In the genomic region with DNA sequence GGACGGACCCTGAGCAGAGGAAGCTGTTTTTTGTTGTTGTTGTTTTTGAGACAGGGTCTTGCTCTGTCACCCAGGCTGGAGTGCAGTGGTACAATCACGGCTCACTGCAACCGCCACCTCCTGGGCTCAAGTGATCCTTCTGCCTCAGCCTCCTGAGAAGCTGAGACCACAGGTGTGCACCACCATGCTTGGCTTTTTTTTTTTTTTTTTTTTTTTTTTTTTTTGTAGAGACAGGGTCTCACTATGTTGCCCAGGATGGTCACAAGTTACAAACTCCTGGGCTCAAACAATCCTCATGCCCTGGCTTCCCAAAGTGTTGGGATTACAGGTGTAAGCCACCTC, we compare ENCODE assay signal across 7 cellular contexts. TPM values are rescaled to one million over a fixed set of nuclear protein-coding genes. Genes with fewer than 3 reads are reported as not detected.
DNase-seq lines count a peak whose midpoint lies in the region; TF ChIP-seq lines count a peak whose summit lies in the region.
"Not testable (repeated sequence)": the region's sequence is repeated elsewhere in the genome, so short reads cannot be mapped to it uniquely, and the experiment has no call there.

No MANE protein-coding gene starts in this region.

- peaks cover 29 to 46% of the 10 kb centered on the region in 2 donors for H3K36me3 ChIP-seq in ascending aorta
- H3K36me3 ChIP-seq in esophagus muscularis mucosa = peaks cover 28 to 54% (median 43%) of the 10 kb centered on the region in 4 donors
- peaks cover 50% of the 10 kb centered on the region for H3K36me3 ChIP-seq in right atrium auricular region
- H3K36me3 ChIP-seq in neuronal stem cell (replicated peaks in 1 of 2; ENCODE audit: control insufficient read depth in 2 of 2, insufficient read depth in 2 of 2, low read length in 2 of 2) = peaks cover 13 to 56% of the 10 kb centered on the region in 2 donors
- peaks cover 3 to 51% (median 37%) of the 10 kb centered on the region in 6 donors for H3K36me3 ChIP-seq in spleen
- H3K36me3 ChIP-seq in tibial artery = peaks cover 39 to 54% (median 48%) of the 10 kb centered on the region in 3 donors

- peak overlapping the region; percentile 54 for H2BK5ac ChIP-seq in neuronal stem cell (ENCODE audit: low read length)

- not testable (repeated sequence) for H3K4ac ChIP-seq in neuronal stem cell (ENCODE audit: low read length)

- not testable (repeated sequence) for H2BK120ac ChIP-seq in neuronal stem cell (ENCODE audit: low read depth, low read length)

- intact Hi-C loops in ascending aorta (cut with DNase I); esophagus muscularis mucosa (cut with DNase I); spleen (cut with DNase I; ENCODE audit: low total_unique reads); tibial artery (cut with DNase I; ENCODE audit: low total_unique reads): not testable (repeated sequence)

- not testable (repeated sequence) for H3K79me1 ChIP-seq in neuronal stem cell (ENCODE audit: low read depth, low read length)

- H2AFZ ChIP-seq in neuronal stem cell (ENCODE audit: low read length) = not testable (repeated sequence)

- WGBS in esophagus muscularis mucosa = 57% methylated on average over 1 of the region's 3 CpGs
- no CpG with 5 or more reads among the region's 3 CpGs for WGBS in neuronal stem cell (ENCODE audit: extremely low coverage in 2 of 2, insufficient read length in 2 of 2, insufficient replicate concordance in 1 of 2), 2 donors
- 83 to 90% (median 86%) methylated on average over 3 of the region's 3 CpGs for WGBS in spleen, 5 donors

- not testable (repeated sequence) for H4K8ac ChIP-seq in neuronal stem cell (ENCODE audit: low read depth, low read length)

- TF ChIP-seq POLR2A in esophagus muscularis mucosa (IDR thresholded peaks at IDR 0.05; ENCODE audit: low read depth); spleen (IDR thresholded peaks at IDR 0.05): not testable (repeated sequence)

- H3K4me1 ChIP-seq in ascending aorta (peaks cover 0 to 21% of the 10 kb centered on the region in 2 donors), esophagus muscularis mucosa (peaks cover 54 to 83% (median 80%) of the 10 kb centered on the region in 4 donors), right atrium auricular region (peaks cover 0 to 65% of the 10 kb centered on the region in 2 donors), spleen (peaks cover 0 to 45% (median 26%) of the 10 kb centered on the region in 6 donors), tibial artery (peaks cover 0 to 46% (median 31%) of the 10 kb centered on the region in 4 donors)
- H3K4me1 ChIP-seq in neuronal stem cell (ENCODE audit: control insufficient read depth in 2 of 2, insufficient read depth in 1 of 2, low read depth in 1 of 2, low read length in 2 of 2) = not testable (repeated sequence)

- not testable (repeated sequence) for H2BK15ac ChIP-seq in neuronal stem cell (ENCODE audit: low read length)

- not testable (repeated sequence) for H3K9ac ChIP-seq in neuronal stem cell (ENCODE audit: low read depth, low read length, poor library complexity)

- H3K27me3 ChIP-seq in HL-60 (ENCODE audit: insufficient read depth, poor library complexity, severe bottlenecking); ascending aorta; esophagus muscularis mucosa; right atrium auricular region; neuronal stem cell (ENCODE audit: control insufficient read depth in 3 of 3, insufficient read depth in 3 of 3, low read depth in 1 of 3, low read length in 3 of 3); spleen (replicated peaks in 1 of 7); tibial artery: not testable (repeated sequence)

- H3K23ac ChIP-seq in neuronal stem cell (ENCODE audit: low read depth, low read length, poor library complexity) = not testable (repeated sequence)

- H3K27ac ChIP-seq in HL-60 (replicated peaks) (peak overlapping the region; percentile 33; the same call in 1 of the 2 replicates), ascending aorta (peak overlapping the region; percentile 61 to 69), esophagus muscularis mucosa (replicated peaks in 1 of 4) (peak overlapping the region; percentile 1 to 68 (median 50)), right atrium auricular region (peak overlapping the region; percentile 70 to 74), spleen (peak overlapping the region in 6 of 8 donors; percentile 17 to 53 (median 44)), tibial artery (peak overlapping the region; percentile 47 to 53)
- H3K27ac ChIP-seq in neuronal stem cell (replicated peaks; ENCODE audit: low read length) = not testable (repeated sequence)

- H3K18ac ChIP-seq in neuronal stem cell (ENCODE audit: low read length) = not testable (repeated sequence)

- H3K9me3 ChIP-seq in ascending aorta; esophagus muscularis mucosa; right atrium auricular region; neuronal stem cell (replicated peaks in 1 of 2; ENCODE audit: control insufficient read depth in 2 of 2, insufficient read depth in 1 of 2, low read depth in 1 of 2, low read length in 2 of 2); spleen; tibial artery: not testable (repeated sequence)

- not testable (repeated sequence) for TF ChIP-seq CTCF in HL-60 (IDR thresholded peaks at IDR 0.05; ENCODE audit: insufficient read depth, low read length); ascending aorta (IDR thresholded peaks at IDR 0.05); esophagus muscularis mucosa (IDR thresholded peaks at IDR 0.05); right atrium auricular region (IDR thresholded peaks at IDR 0.05); spleen (IDR thresholded peaks at IDR 0.05 in 8 of 11, conservative IDR thresholded peaks at IDR 0.05 in 3 of 11); tibial artery (IDR thresholded peaks at IDR 0.05)

- TF ChIP-seq EP300 in esophagus muscularis mucosa (IDR thresholded peaks at IDR 0.05) = not testable (repeated sequence)

- DNase-seq in HL-60 (ENCODE audit: low read depth in 1 of 2, low spot score in 1 of 2); ascending aorta (ENCODE audit: low spot score in 2 of 2); esophagus muscularis mucosa (ENCODE audit: extremely low spot score); right atrium auricular region (ENCODE audit: low spot score); neuronal stem cell (ENCODE audit: low spot score): not testable (repeated sequence)
- DNase-seq in spleen = peak; percentile 21
- DNase-seq in tibial artery = peak in 1 of 2 donors; percentile 28

- not testable (repeated sequence) for H3K4me2 ChIP-seq in neuronal stem cell (ENCODE audit: insufficient read depth, low read length, poor library complexity, severe bottlenecking)

- H4K91ac ChIP-seq in neuronal stem cell (ENCODE audit: low read depth, low read length, poor library complexity) = not testable (repeated sequence)

- not testable (repeated sequence) for H2BK12ac ChIP-seq in neuronal stem cell (ENCODE audit: low read length)

- H2AK5ac ChIP-seq in neuronal stem cell (ENCODE audit: low read depth, low read length) = not testable (repeated sequence)

- H3K4me3 ChIP-seq in HL-60 (replicated peaks; ENCODE audit: insufficient read depth, low read length); ascending aorta; esophagus muscularis mucosa; right atrium auricular region; neuronal stem cell (ENCODE audit: low read length in 2 of 2); spleen; tibial artery: not testable (repeated sequence)

- H3K14ac ChIP-seq in neuronal stem cell (ENCODE audit: low read length) = not testable (repeated sequence)

RNA-seq across cellular contexts. Expression of a gene that starts 0.6 kb away (rescaled TPM):
- total RNA-seq in ascending aorta = 6.4 TPM
- 1 to 10 TPM; 2.2 to 5.8 (median 2.8) TPM for total RNA-seq in esophagus muscularis mucosa
- 1 to 10 TPM; 1.3 to 2.6 TPM for total RNA-seq in right atrium auricular region
- 0.15 TPM for polyA plus RNA-seq in neuronal stem cell (2013, experiment 1 of 2)
- polyA plus RNA-seq in neuronal stem cell (2013, experiment 2 of 2) = 0.17 TPM
- total RNA-seq in spleen = 10 to 100 TPM in 1 of 7 donors, 1 to 10 TPM in 6; 4.8 to 18.6 (median 7.3) TPM
- polyA plus RNA-seq in spleen = 1 to 10 TPM; 2.0 to 3.2 (median 2.8) TPM

RNA-seq across cellular contexts. Expression of a gene that starts 28.6 kb away (rescaled TPM):
- total RNA-seq in ascending aorta (129 TPM), esophagus muscularis mucosa (100 to 1,000 TPM; 127 to 249 (median 196) TPM), right atrium auricular region (100 to 1,000 TPM in 1 of 2 donors, 10 to 100 TPM in 1; 67.6 to 105 TPM), spleen (100 to 1,000 TPM; 140 to 203 (median 181) TPM)
- 72.5 TPM for polyA plus RNA-seq in neuronal stem cell (2013, experiment 1 of 2)
- polyA plus RNA-seq in neuronal stem cell (2013, experiment 2 of 2) = 71.9 TPM
- polyA plus RNA-seq in spleen = 10 to 100 TPM; 22.2 to 43.5 (median 23.8) TPM

RNA-seq across cellular contexts. Expression of a gene that starts 35.4 kb away (rescaled TPM):
- total RNA-seq in ascending aorta (46.8 TPM), esophagus muscularis mucosa (10 to 100 TPM; 17.6 to 38.4 (median 29.2) TPM), right atrium auricular region (10 to 100 TPM; 20.0 to 23.2 TPM), spleen (10 to 100 TPM; 13.2 to 29.8 (median 16.3) TPM)
- 22.3 TPM for polyA plus RNA-seq in neuronal stem cell (2013, experiment 1 of 2)
- polyA plus RNA-seq in neuronal stem cell (2013, experiment 2 of 2) = 23.3 TPM
- 10 to 100 TPM; 20.7 to 38.2 (median 32.5) TPM for polyA plus RNA-seq in spleen

RNA-seq across cellular contexts. Expression of a gene that starts 45.5 kb away (rescaled TPM):
- 2.1 TPM for total RNA-seq in ascending aorta
- 10 to 100 TPM in 2 of 4 donors, 1 to 10 TPM in 2; 6.6 to 13.2 (median 10.0) TPM for total RNA-seq in esophagus muscularis mucosa
- 1 to 10 TPM; 1.9 to 3.6 TPM for total RNA-seq in right atrium auricular region
- polyA plus RNA-seq in neuronal stem cell (2013, experiment 1 of 2) = 2.7 TPM
- polyA plus RNA-seq in neuronal stem cell (2013, experiment 2 of 2) = 3.2 TPM
- total RNA-seq in spleen = 1 to 10 TPM; 3.0 to 9.5 (median 6.0) TPM
- polyA plus RNA-seq in spleen = 1 to 10 TPM; 1.2 to 1.6 (median 1.4) TPM

RNA-seq across cellular contexts. Expression of a gene that starts 46.1 kb away (rescaled TPM):
- total RNA-seq in ascending aorta = 29.8 TPM
- total RNA-seq in esophagus muscularis mucosa = 1 to 10 TPM; 4.2 to 9.8 (median 5.7) TPM
- total RNA-seq in right atrium auricular region = 1 to 10 TPM; 1.5 to 8.5 TPM
- 9.5 TPM for polyA plus RNA-seq in neuronal stem cell (2013, experiment 1 of 2)
- polyA plus RNA-seq in neuronal stem cell (2013, experiment 2 of 2) = 10.2 TPM
- total RNA-seq in spleen = 10 to 100 TPM in 3 of 7 donors, 1 to 10 TPM in 4; 4.9 to 22.0 (median 9.9) TPM
- 10 to 100 TPM; 15.8 to 20.7 (median 16.3) TPM for polyA plus RNA-seq in spleen
